In genomic region chr9:21096901-21097255, GRCh38 we compare ENCODE assay signal across 9 cellular contexts. TPM values are rescaled to one million over a fixed set of nuclear protein-coding genes. Genes with fewer than 3 reads are reported as not detected.
A peak's percentile ranks its signal among the peaks of the same experiment; 100 is the strongest.
DNase-seq lines count a peak whose midpoint lies in the region; ATAC-seq, FAIRE-seq and TF ChIP-seq lines count a peak whose summit lies in the region.
"Had no signal": no experiment of that assay in that cellular context is flagged by ENCODE, and none has a peak within 500 bp of the region (broad histone marks: within the 10 kb centered on the region; RNA-seq: fewer than 3 reads in every experiment).

No MANE protein-coding gene starts in this region.

- H3K9me3 ChIP-seq in lower lobe of right lung (no peaks in the 10 kb centered on the region), upper lobe of left lung (no peaks in the 10 kb centered on the region)

- H3K36me3 Mint-ChIP-seq in activated naive CD4-positive, alpha-beta T cell treated with anti-CD3 and anti-CD28 coated beads, Interleukin-2, amount 10 ng/mL, durations not matched to agents 7 days and 5 days: no peaks in the 10 kb centered on the region
- H3K36me3 Mint-ChIP-seq in activated naive CD4-positive, alpha-beta T cell treated with anti-CD3 and anti-CD28 coated beads, Interleukin-2, amount 50 U/mL, for 72 hours: no peaks in the 10 kb centered on the region

- H3K4me3 ChIP-seq in lower lobe of right lung (peak overlapping the region; percentile 31), upper lobe of left lung (peak overlapping the region in 1 of 4 donors; percentile 34)

- no peak for TF ChIP-seq EP300 in upper lobe of left lung (IDR thresholded peaks at IDR 0.05)

- H3K27ac ChIP-seq in lower lobe of right lung (peak overlapping the region; percentile 56), upper lobe of left lung (peak overlapping the region; percentile 11 to 68 (median 52))

- no peak for TF ChIP-seq CTCF in lower lobe of right lung (IDR thresholded peaks at IDR 0.05)
- TF ChIP-seq CTCF in upper lobe of left lung (IDR thresholded peaks at IDR 0.05): no peak
- TF ChIP-seq CTCF in D721Med (IDR thresholded peaks at IDR 0.05; ENCODE audit: insufficient read depth, missing control alignments): no peak

- H3K4me1 ChIP-seq in lower lobe of right lung (peaks cover 18% of the 10 kb centered on the region), upper lobe of left lung (peaks cover 6 to 14% (median 10%) of the 10 kb centered on the region in 4 donors)

- WGBS in upper lobe of left lung, 2 donors: 19 to 22% methylated on average over 2 of the region's 2 CpGs

- CTCF ChIA-PET in activated naive CD4-positive, alpha-beta T cell treated with anti-CD3 and anti-CD28 coated beads, Interleukin-2, amount 10 ng/mL, durations not matched to agents 7 days and 5 days (lab: Charles Lee): interaction anchor here (0.6 to 1.4 kb wide), 7 partner anchors 10 to 163 kb away, joined by 3 to 6 read pairs (median 4); no protein-coding TSS in a partner anchor

- H3K27me3 ChIP-seq in lower lobe of right lung (ENCODE audit: low read depth): no peaks in the 10 kb centered on the region
- H3K27me3 ChIP-seq in upper lobe of left lung: no peaks in the 10 kb centered on the region

- no peaks in the 10 kb centered on the region for H3K36me3 ChIP-seq in lower lobe of right lung
- no peaks in the 10 kb centered on the region for H3K36me3 ChIP-seq in upper lobe of left lung

- no peaks in the 10 kb centered on the region for H3K9me3 Mint-ChIP-seq in activated naive CD4-positive, alpha-beta T cell treated with anti-CD3 and anti-CD28 coated beads, Interleukin-2, amount 10 ng/mL, durations not matched to agents 7 days and 5 days
- H3K9me3 Mint-ChIP-seq in activated naive CD4-positive, alpha-beta T cell treated with anti-CD3 and anti-CD28 coated beads, Interleukin-2, amount 50 U/mL, for 72 hours: peaks cover 3 to 5% of the 10 kb centered on the region in 2 donors

- H3K27ac Mint-ChIP-seq in activated naive CD4-positive, alpha-beta T cell treated with anti-CD3 and anti-CD28 coated beads, Interleukin-2, amount 10 ng/mL, durations not matched to agents 7 days and 5 days: peak overlapping the region; percentile 90
- H3K27ac Mint-ChIP-seq in activated naive CD4-positive, alpha-beta T cell treated with anti-CD3 and anti-CD28 coated beads, Interleukin-2, amount 50 U/mL, for 72 hours: peak overlapping the region; percentile 31 to 81

- no peak for TF ChIP-seq POLR2A in upper lobe of left lung (IDR thresholded peaks at IDR 0.05)

- no peak for ATAC-seq in activated naive CD4-positive, alpha-beta T cell treated with anti-CD3 and anti-CD28 coated beads, Interleukin-2, amount 50 U/mL, for 72 hours
- ATAC-seq in lower lobe of right lung: peak in 1 of 2 donors; percentile 48
- ATAC-seq in upper lobe of left lung (ENCODE audit: low FRiP score in 2 of 2): no peak
- ATAC-seq in GM21528 (IDR thresholded peaks at IDR 0.05; ENCODE audit: low FRiP score, unreplicated experiment): no peak

- H3K4me3 Mint-ChIP-seq in activated naive CD4-positive, alpha-beta T cell treated with anti-CD3 and anti-CD28 coated beads, Interleukin-2, amount 10 ng/mL, durations not matched to agents 7 days and 5 days: peak overlapping the region; percentile 60

- intact Hi-C loops in lower lobe of right lung (cut with DNase I): no loop called here

- FAIRE-seq in D721Med (lab: Jason Lieb, UNC): no peak

- H3K4me1 Mint-ChIP-seq in activated naive CD4-positive, alpha-beta T cell treated with anti-CD3 and anti-CD28 coated beads, Interleukin-2, amount 10 ng/mL, durations not matched to agents 7 days and 5 days: peaks cover 31% of the 10 kb centered on the region

- no peak for DNase-seq in activated naive CD4-positive, alpha-beta T cell treated with anti-CD3 and anti-CD28 coated beads, Interleukin-2, amount 10 ng/mL, durations not matched to agents 7 days and 5 days
- no peak for DNase-seq in activated naive CD4-positive, alpha-beta T cell treated with Interleukin-2 at 50 U/mL for 16 hours
- no peak for DNase-seq in activated naive CD4-positive, alpha-beta T cell treated with anti-CD3 and anti-CD28 coated beads, Interleukin-2, amount 50 U/mL, for 72 hours (ENCODE audit: low spot score in 2 of 2)
- DNase-seq in lower lobe of right lung (no peak), upper lobe of left lung (no peak), SKM-1 treated with dmso at 0.1 percent for 144 hours (lab: John Stamatoyannopoulos, UW; ENCODE audit: unreplicated experiment) (no peak), D721Med (ENCODE audit: insufficient read length, low spot score) (no peak)
- DNase-seq: NCI-H446 had no signal

- peaks cover 3% of the 10 kb centered on the region for H3K27me3 Mint-ChIP-seq in activated naive CD4-positive, alpha-beta T cell treated with anti-CD3 and anti-CD28 coated beads, Interleukin-2, amount 10 ng/mL, durations not matched to agents 7 days and 5 days

RNA-seq across cellular contexts. Expression of gene IFNB1, which starts 19.1 kb away (rescaled TPM):
- total RNA-seq in activated naive CD4-positive, alpha-beta T cell treated with anti-CD3 and anti-CD28 coated beads, Interleukin-2, amount 50 U/mL, for 72 hours: under 1 TPM; 0.46 to 0.80 TPM
- not detected for total RNA-seq in lower lobe of right lung
- total RNA-seq in upper lobe of left lung: not detected

RNA-seq across cellular contexts. Expression of gene IFNW1, which starts 44.8 kb away (rescaled TPM):
- not detected for total RNA-seq in activated naive CD4-positive, alpha-beta T cell treated with anti-CD3 and anti-CD28 coated beads, Interleukin-2, amount 50 U/mL, for 72 hours
- total RNA-seq in lower lobe of right lung (not detected), upper lobe of left lung (not detected)
